14 cellular contexts compared by ENCODE assay signal in the genomic region with DNA sequence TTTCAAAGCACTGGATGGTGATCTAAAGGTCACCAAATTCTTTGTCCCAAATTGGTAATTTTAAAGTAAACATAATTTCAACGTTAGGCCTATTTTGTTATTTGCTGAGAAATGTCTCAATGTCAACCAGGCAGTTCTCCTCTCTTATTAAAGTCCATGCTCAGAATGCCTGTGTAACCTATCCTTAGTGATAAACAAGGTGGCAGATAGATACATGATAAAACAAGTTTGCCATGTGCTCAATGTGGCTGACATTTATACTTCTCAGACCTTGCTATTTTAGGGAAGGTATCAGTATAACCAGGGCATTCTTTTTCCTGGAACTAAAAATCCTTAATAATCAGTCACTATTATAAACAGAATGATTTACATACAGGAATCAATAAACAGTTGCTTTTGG. TPM values are rescaled to one million over a fixed set of nuclear protein-coding genes. Genes with fewer than 3 reads are reported as not detected.
DNase-seq lines count a peak whose midpoint lies in the region; ATAC-seq, FAIRE-seq and TF ChIP-seq lines count a peak whose summit lies in the region.
"Had no signal": no experiment of that assay in that cellular context is flagged by ENCODE, and none has a peak within 500 bp of the region (broad histone marks: within the 10 kb centered on the region; RNA-seq: fewer than 3 reads in every experiment).

No MANE protein-coding gene starts in this region.

- no peak for DNase-seq in heart right ventricle
- no peak for DNase-seq in Right ventricle myocardium inferior (ENCODE audit: missing footprints)
- DNase-seq in T-helper 17 cell = no peak
- DNase-seq in immature natural killer cell = no peak
- no peak for DNase-seq in transverse colon
- no peak for DNase-seq in RCC 7860 (ENCODE audit: low spot score)
- no peak for DNase-seq in SKM-1 treated with dmso at 0.1 percent for 144 hours (lab: John Stamatoyannopoulos, UW; ENCODE audit: unreplicated experiment)
- DNase-seq: pancreas; stimulated activated naive CD4-positive, alpha-beta T cell treated with Interleukin-2 at 50 U/mL for 16 hours had no signal

- no peaks in the 10 kb centered on the region for H3K27me3 ChIP-seq in heart right ventricle
- no peaks in the 10 kb centered on the region for H3K27me3 ChIP-seq in transverse colon
- H3K27me3 ChIP-seq: BLaER1, hepatocyte, pancreas had no signal

- no peak for TF ChIP-seq EP300 in transverse colon (IDR thresholded peaks at IDR 0.05; ENCODE audit: low read depth)

- H3K4me3 ChIP-seq in heart right ventricle = no peak overlapping the region
- no peak overlapping the region for H3K4me3 ChIP-seq in transverse colon
- H3K4me3 ChIP-seq: BLaER1, hepatocyte, lung, pancreas had no signal

- in situ Hi-C loops in transverse colon (cut with MboI; ENCODE audit: low pct_ligation_motif_present in 1 of 4, low pct_unique_long_range_greater_than_20kb in 1 of 4, low sequenced_read_pairs in 3 of 4) = loop anchor here in 1 of 4 donors (25.0 kb wide), 1 partner anchor 160 kb away; no protein-coding TSS in a partner anchor

- intact Hi-C loops in heart right ventricle (cut with DNase I) (loop anchor here in 4 of 10 donors (2.0 to 10.0 kb wide), 2 partner anchors 128 to 154 kb away; no protein-coding TSS in a partner anchor), Right ventricle myocardium inferior (cut with DNase I) (loop anchor here (10.0 kb wide), 1 partner anchor 128 kb away; no protein-coding TSS in a partner anchor), transverse colon (cut with DNase I; ENCODE audit: low total_unique reads) (no loop called here)

- H3K27ac ChIP-seq in heart right ventricle (peak overlapping the region in 9 of 10 donors; percentile 9 to 75 (median 47)), transverse colon (peak overlapping the region; percentile 49 to 97 (median 55))
- H3K27ac ChIP-seq: BLaER1, hepatocyte, pancreas had no signal

- H3K4me3 Mint-ChIP-seq in T-helper 17 cell (peak overlapping the region; percentile 78), immature natural killer cell (peak overlapping the region; percentile 20 to 61 (median 32))

- peaks cover 0 to 4% (median 0%) of the 10 kb centered on the region in 9 donors for H3K36me3 ChIP-seq in heart right ventricle
- H3K36me3 ChIP-seq in transverse colon = no peaks in the 10 kb centered on the region
- H3K36me3 ChIP-seq: BLaER1, pancreas had no signal

- peaks cover 60% of the 10 kb centered on the region for H3K4me1 Mint-ChIP-seq in T-helper 17 cell
- H3K4me1 Mint-ChIP-seq in immature natural killer cell = peaks cover 85 to 100% of the 10 kb centered on the region in 2 donors

- peaks cover 0 to 100% (median 96%) of the 10 kb centered on the region in 9 donors for H3K4me1 ChIP-seq in heart right ventricle
- H3K4me1 ChIP-seq in transverse colon = peaks cover 35 to 99% (median 62%) of the 10 kb centered on the region in 4 donors

- no peaks in the 10 kb centered on the region for H3K9me3 Mint-ChIP-seq in immature natural killer cell

- H3K27ac Mint-ChIP-seq in T-helper 17 cell (peak overlapping the region; percentile 95), immature natural killer cell (peak overlapping the region; percentile 43 to 75 (median 52))

- H3K27me3 Mint-ChIP-seq in T-helper 17 cell (no peaks in the 10 kb centered on the region), immature natural killer cell (ENCODE audit: low read depth in 3 of 3) (peaks cover 0 to under 1% (median under 1%) of the 10 kb centered on the region in 3 donors)

- no peak for FAIRE-seq in RCC 7860 (lab: Jason Lieb, UNC)
- FAIRE-seq: endothelial cell of umbilical vein had no signal

- ATAC-seq in heart right ventricle (peak in 1 of 8 donors; percentile 25), Right ventricle myocardium inferior (no peak), T-helper 17 cell (no peak), HG03378 (IDR thresholded peaks at IDR 0.05; ENCODE audit: unreplicated experiment) (no peak)

- TF ChIP-seq CTCF in heart right ventricle (IDR thresholded peaks at IDR 0.05) (no peak), transverse colon (IDR thresholded peaks at IDR 0.05) (no peak)

- no peak for TF ChIP-seq POLR2A in transverse colon (IDR thresholded peaks at IDR 0.05)

- H3K36me3 Mint-ChIP-seq in T-helper 17 cell (ENCODE audit: low read depth) = peaks cover 8% of the 10 kb centered on the region
- peaks cover 0 to 4% (median 0%) of the 10 kb centered on the region in 3 donors for H3K36me3 Mint-ChIP-seq in immature natural killer cell

- 25 to 28% methylated on average over 1 of the region's 1 CpG for WGBS in heart right ventricle, 2 donors
- WGBS in transverse colon (ENCODE audit: low coverage in 1 of 2), 2 donors = 0 to 4% methylated on average over 1 of the region's 1 CpG

- H3K9me3 ChIP-seq in heart right ventricle (no peaks in the 10 kb centered on the region), T-helper 17 cell (ENCODE audit: control insufficient read depth, low read length, poor library complexity, severe bottlenecking) (no peaks in the 10 kb centered on the region), transverse colon (no peaks in the 10 kb centered on the region)
- H3K9me3 ChIP-seq: BLaER1, pancreas had no signal

RNA-seq across cellular contexts. Expression of gene MBNL1, which starts 8.5 kb away (rescaled TPM):
- total RNA-seq in heart right ventricle (100 to 1,000 TPM; 173 to 236 (median 190) TPM), Right ventricle myocardium inferior (180 TPM), T-helper 17 cell (100 to 1,000 TPM; 641 to 725 TPM), transverse colon (100 to 1,000 TPM; 232 to 658 (median 509) TPM)
- polyA plus RNA-seq in heart right ventricle (10 to 100 TPM; 33.1 to 55.9 TPM), immature natural killer cell (100 to 1,000 TPM; 270 to 399 (median 286) TPM)
